ENCODE assay signal across 1 cellular context in the genomic region with DNA sequence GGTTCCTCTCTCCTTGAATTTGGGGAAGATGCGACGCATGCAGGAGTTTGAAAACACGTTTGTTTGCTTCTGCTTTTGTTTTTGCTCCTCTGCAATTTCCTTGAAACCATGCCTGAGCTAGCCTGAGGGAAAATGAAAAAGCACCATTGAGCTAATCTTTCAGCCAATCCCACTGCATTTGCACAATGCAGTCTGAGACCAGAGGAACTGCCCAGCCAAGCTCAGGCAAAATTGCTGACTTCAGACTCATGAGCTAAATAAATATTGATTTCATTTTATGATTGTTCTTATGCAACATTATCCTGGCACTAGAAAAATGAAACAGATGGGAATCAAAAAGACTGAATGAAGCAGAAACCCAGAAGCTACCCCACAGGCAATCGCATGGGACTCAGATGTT.
TF ChIP-seq lines count a peak whose summit lies in the region.

No MANE protein-coding gene starts in this region.

TF ChIP-seq in HepG2, 621 proteins besides CTCF, POLR2A, EP300 and RAD21:
- TF ChIP-seq MAFF (IDR thresholded peaks at IDR 0.05; ENCODE audit: low read depth, low read length) (0 out of 2 replicates have a peak, but pooled peaks have one; percentile 24), TGIF2 (CRISPR knock-in tag; IDR thresholded peaks at IDR 0.05) (no peak), PPARG (CRISPR knock-in tag; conservative IDR thresholded peaks at IDR 0.05) (no peak), GATAD1 (CRISPR knock-in tag; IDR thresholded peaks at IDR 0.05) (no peak), TBL1XR1 (IDR thresholded peaks at IDR 0.05; ENCODE audit: borderline replicate concordance, low read length, partially characterized antibody) (no peak), SMARCE1 (IDR thresholded peaks at IDR 0.05; ENCODE audit: borderline replicate concordance) (no peak)
- TF ChIP-seq, protein P1, sequence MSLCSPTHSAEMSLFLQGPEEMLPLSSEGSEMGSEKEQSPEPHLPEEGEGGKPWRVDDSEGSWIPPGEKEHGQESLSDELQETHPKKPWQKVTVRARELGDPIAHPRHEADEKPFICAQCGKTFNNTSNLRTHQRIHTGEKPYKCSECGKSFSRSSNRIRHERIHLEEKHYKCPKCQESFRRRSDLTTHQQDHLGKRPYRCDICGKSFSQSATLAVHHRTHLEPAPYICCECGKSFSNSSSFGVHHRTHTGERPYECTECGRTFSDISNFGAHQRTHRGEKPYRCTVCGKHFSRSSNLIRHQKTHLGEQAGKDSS (CRISPR knock-in tag; IDR thresholded peaks at IDR 0.05; ENCODE audit: borderline replicate concordance, low read depth): no peak
